ENCODE assay signal across 8 cellular contexts in genomic region chrX:46837543-46838481, GRCh38. TPM values are rescaled to one million over a fixed set of nuclear protein-coding genes. Genes with fewer than 3 reads are reported as not detected.
A peak's percentile ranks its signal among the peaks of the same experiment; 100 is the strongest.
DNase-seq lines count a peak whose midpoint lies in the region; ATAC-seq and TF ChIP-seq lines count a peak whose summit lies in the region.

No MANE protein-coding gene starts in this region.

- H3K27me3 Mint-ChIP-seq in Caco-2 (ENCODE audit: insufficient read depth, unreplicated experiment) (no peaks in the 10 kb centered on the region), neural progenitor cell (ENCODE audit: insufficient read depth, low read depth) (no peaks in the 10 kb centered on the region)

- H3K79me2 ChIP-seq in neural progenitor cell (ENCODE audit: low read depth): peaks cover 41% of the 10 kb centered on the region

- peak overlapping the region; percentile 95 for H3K4me3 Mint-ChIP-seq in Caco-2 (ENCODE audit: unreplicated experiment)
- peak overlapping the region; percentile 97 for H3K4me3 Mint-ChIP-seq in neural progenitor cell

- H3K9me3 Mint-ChIP-seq in Caco-2 (ENCODE audit: unreplicated experiment): no peaks in the 10 kb centered on the region
- peaks cover 9% of the 10 kb centered on the region for H3K9me3 Mint-ChIP-seq in neural progenitor cell

- H3K4me1 Mint-ChIP-seq in Caco-2 (ENCODE audit: low read depth, unreplicated experiment) (no peaks in the 10 kb centered on the region), neural progenitor cell (peaks cover 3% of the 10 kb centered on the region)

- peak overlapping the region; percentile 68 for H3K27ac ChIP-seq in neural progenitor cell

- H3K4me2 ChIP-seq in neural progenitor cell: peak overlapping the region; percentile 71

- DNase-seq in Caco-2: no peak
- DNase-seq in HCEC 1CT: peak; percentile 43
- DNase-seq in SW480 (ENCODE audit: low spot score): peak; percentile 64
- peak; percentile 57 for DNase-seq in epithelial cell of esophagus (ENCODE audit: low read depth)
- no peak for DNase-seq in neural progenitor cell (ENCODE audit: low spot score)
- DNase-seq in T1000 (lab: John Stamatoyannopoulos, UW): no peak

- CTCF ChIA-PET in Caco-2 (lab: Charles Lee): interaction anchor here (1.3 kb wide), 1 partner anchor 74 kb away, joined by 3 read pairs; the partner anchor contains the start of gene JADE3

- TSS peak; percentile 48 for BruUV-seq in Caco-2 (replicated peaks; lab: Mats Ljungman, UMichigan)

- TF ChIP-seq CTCF in Caco-2 (IDR thresholded peaks at IDR 0.05; ENCODE audit: insufficient read depth in 1 of 2, low read depth in 1 of 2, low read length in 1 of 2, severe bottlenecking in 1 of 2, unreplicated experiment in 1 of 2): no peak
- no peak for TF ChIP-seq CTCF in epithelial cell of esophagus (IDR thresholded peaks at IDR 0.05; ENCODE audit: insufficient read depth, low read depth, low read length, missing control alignments)
- TF ChIP-seq CTCF in neural progenitor cell (IDR thresholded peaks at IDR 0.05): no peak

- TF ChIP-seq POLR2A in GM18505 (IDR thresholded peaks at IDR 0.05; ENCODE audit: borderline replicate concordance, extremely low read depth, insufficient read depth, insufficient read length): no peak

- H3K4me1 ChIP-seq in Caco-2 (peaks cover 12% of the 10 kb centered on the region), neural progenitor cell (peaks cover 5% of the 10 kb centered on the region)

- H3K4me3 ChIP-seq in Caco-2 (ENCODE audit: low read depth, low read length): peak overlapping the region; percentile 63
- H3K4me3 ChIP-seq in epithelial cell of esophagus (ENCODE audit: low read length): peak overlapping the region; percentile 73
- peak overlapping the region; percentile 68 for H3K4me3 ChIP-seq in neural progenitor cell

- H3K36me3 ChIP-seq in Caco-2 (ENCODE audit: control insufficient read depth, insufficient read depth, low read length) (no peaks in the 10 kb centered on the region), neural progenitor cell (no peaks in the 10 kb centered on the region)

- H3K27ac Mint-ChIP-seq in Caco-2 (ENCODE audit: unreplicated experiment) (peak overlapping the region; percentile 97), neural progenitor cell (peak overlapping the region; percentile 76)

- H4K20me1 ChIP-seq in neural progenitor cell (ENCODE audit: low read depth): no peaks in the 10 kb centered on the region

- intact Hi-C loops in Caco-2 (cut with micrococcal nuclease; ENCODE audit: unreplicated experiment): no loop called here

- POLR2A ChIA-PET in Caco-2 (lab: Charles Lee): interaction anchor here (0.7 to 1.1 kb wide), 2 partner anchors 17 to 60 kb away, joined by 3 to 4 read pairs; no protein-coding TSS in a partner anchor

- H3K9me3 ChIP-seq in Caco-2: no peaks in the 10 kb centered on the region
- H3K9me3 ChIP-seq in neural progenitor cell (ENCODE audit: low read depth): no peaks in the 10 kb centered on the region

- H2AFZ ChIP-seq in neural progenitor cell (replicated peaks): no peak overlapping the region

- peaks cover 9% of the 10 kb centered on the region for H3F3A ChIP-seq in neural progenitor cell (ENCODE audit: low read depth)

- ATAC-seq in HG02610 (IDR thresholded peaks at IDR 0.05; ENCODE audit: unreplicated experiment) (no peak), GM18505 (IDR thresholded peaks at IDR 0.05; ENCODE audit: unreplicated experiment) (no peak)

- H3K9ac ChIP-seq in neural progenitor cell: peak overlapping the region; percentile 55

- H3K27me3 ChIP-seq in Caco-2 (replicated peaks; ENCODE audit: control insufficient read depth, insufficient read depth, low read length) (no peaks in the 10 kb centered on the region), neural progenitor cell (no peaks in the 10 kb centered on the region)

- peaks cover 20% of the 10 kb centered on the region for H3K36me3 Mint-ChIP-seq in Caco-2 (ENCODE audit: insufficient read depth, unreplicated experiment)
- peaks cover 4% of the 10 kb centered on the region for H3K36me3 Mint-ChIP-seq in neural progenitor cell

RNA-seq across cellular contexts. Expression of gene RP2, which starts 1.0 kb away (rescaled TPM):
- total RNA-seq in Caco-2 (2022) (32.7 and 33.1 TPM in 2 replicates), neural progenitor cell (ENCODE audit: low replicate concordance) (17.2 and 25.0 TPM in 2 replicates)

Comparison
In these comparisons a context has a peak if more than half of its experiments do, and no peak if none do; other contexts are left out.
1. DNase-seq: peak in HCEC 1CT (single experiment), SW480 (single experiment) and epithelial cell of esophagus (single experiment); none in Caco-2 (0 of 2), neural progenitor cell (single experiment) and T1000 (single experiment).
2. Peak in every context shown above with its lines, with median percentiles within 50 percentile points of each other: H3K4me3 ChIP-seq.